ENCODE assay signal across 1 cellular context in genomic region chr16:324451-325334, GRCh38.
TF ChIP-seq lines count a peak whose summit lies in the region.

No MANE protein-coding gene starts in this region.

TF ChIP-seq in K562, 482 proteins besides CTCF, POLR2A, EP300 and RAD21 (continued from another document):
- peak; percentile 36; the same call in 1 of the 2 replicates for TF ChIP-seq CUX1 (CRISPR knock-in tag; IDR thresholded peaks at IDR 0.05)
- peak; percentile 84 for TF ChIP-seq PKNOX1 (IDR thresholded peaks at IDR 0.05)
- peak; percentile 65; the same call in 1 of the 2 replicates for TF ChIP-seq ETV5 (CRISPR knock-in tag; IDR thresholded peaks at IDR 0.05; ENCODE audit: low read depth)
- 0 out of 4 replicates have a peak, but pooled peaks of 1 of the 2 experiments have one; percentile 63 for TF ChIP-seq BCLAF1 (IDR thresholded peaks at IDR 0.05; ENCODE audit: borderline replicate concordance in 1 of 2, control insufficient read depth in 1 of 2, low read depth in 2 of 2, low read length in 1 of 2)
- no peak for TF ChIP-seq ZKSCAN1 (IDR thresholded peaks at IDR 0.05; ENCODE audit: low read depth, low read length)
- 0 out of 2 replicates have a peak, but pooled peaks have one; percentile 58 for TF ChIP-seq MEF2D (tag; conservative IDR thresholded peaks at IDR 0.05; ENCODE audit: low read depth)
- peak; percentile 33; the same call in 1 of the 2 replicates for TF ChIP-seq JUN (IDR thresholded peaks at IDR 0.05; ENCODE audit: borderline replicate concordance, low read depth, low read length)
- no peak for TF ChIP-seq JUN (CRISPR knock-in tag; IDR thresholded peaks at IDR 0.05; ENCODE audit: borderline replicate concordance)
- TF ChIP-seq KHSRP (IDR thresholded peaks at IDR 0.05) = no peak
- peak; percentile 43 for TF ChIP-seq TFE3 (CRISPR knock-in tag; IDR thresholded peaks at IDR 0.05)
- peak; percentile 87 for TF ChIP-seq USF1 (CRISPR knock-in tag; IDR thresholded peaks at IDR 0.05)
- TF ChIP-seq NKRF (IDR thresholded peaks at IDR 0.05; ENCODE audit: borderline replicate concordance) = peak; percentile 73; the same call in 1 of the 2 replicates
- TF ChIP-seq SP1 (CRISPR knock-in tag; IDR thresholded peaks at IDR 0.05) = 0 out of 2 replicates have a peak, but pooled peaks have one; percentile 20
- peak; percentile 51 for TF ChIP-seq RNF2 (IDR thresholded peaks at IDR 0.05)
